ENCODE assay signal across 8 cellular contexts in genomic region chr14:104827173-104828055, GRCh38. TPM values are rescaled to one million over a fixed set of nuclear protein-coding genes. Genes with fewer than 3 reads are reported as not detected.
DNase-seq lines count a peak whose midpoint lies in the region; ATAC-seq and TF ChIP-seq lines count a peak whose summit lies in the region.

No MANE protein-coding gene starts in this region.

- H3K27ac ChIP-seq in stomach smooth muscle (ENCODE audit: low read length), result no peak overlapping the region

- POLR2A ChIA-PET in activated CD4-positive, alpha-beta T cell treated with anti-CD3 and anti-CD28 coated beads for 36 hours (lab: Charles Lee), result no interaction called here

- peak overlapping the region; percentile 52 for H3K4me3 Mint-ChIP-seq in activated CD4-positive, alpha-beta T cell treated with anti-CD3 and anti-CD28 coated beads for 36 hours
- peak overlapping the region; percentile 70 for H3K4me3 Mint-ChIP-seq in mesothelial cell of epicardium

- H3K9me3 ChIP-seq in stomach smooth muscle (ENCODE audit: control insufficient read depth in 2 of 2, low read length in 2 of 2), result no peaks in the 10 kb centered on the region

- intact Hi-C loops in activated CD4-positive, alpha-beta T cell treated with anti-CD3 and anti-CD28 coated beads for 36 hours (cut with DNase I, micrococcal nuclease), result loop anchor here in 1 of 2 experiments (2.0 kb wide), 1 partner anchor 473 kb away; the partner anchor contains the start of gene BRF1

- H3K9ac ChIP-seq in stomach smooth muscle (ENCODE audit: low read length in 2 of 2), result peak overlapping the region in 1 of 2 donors; percentile 15

- H3K36me3 Mint-ChIP-seq in activated CD4-positive, alpha-beta T cell treated with anti-CD3 and anti-CD28 coated beads for 36 hours (ENCODE audit: low read depth), result no peaks in the 10 kb centered on the region
- H3K36me3 Mint-ChIP-seq in mesothelial cell of epicardium, result no peaks in the 10 kb centered on the region

- TF ChIP-seq CTCF in mesothelial cell of epicardium (IDR thresholded peaks at IDR 0.05; ENCODE audit: unreplicated experiment), result peak; percentile 46

- peak; percentile 8 for DNase-seq in NCI-H2029 (lab: John Stamatoyannopoulos, UW)
- DNase-seq in NCI-H2029 treated with DMSO at 0.1 percent for 48 hours (lab: John Stamatoyannopoulos, UW), result no peak
- peak; percentile 30 for DNase-seq in NCI-H2171 (lab: John Stamatoyannopoulos, UW)
- peak; percentile 73 for DNase-seq in activated CD4-positive, alpha-beta T cell treated with anti-CD3 and anti-CD28 coated beads for 36 hours
- DNase-seq in effector CD4-positive, alpha-beta T cell, result peak; percentile 52
- DNase-seq in mesothelial cell of epicardium (ENCODE audit: low spot score in 2 of 2, unreplicated experiment in 2 of 2), result peak in 1 of 2 experiments; percentile 57

- peak; percentile 75 for ATAC-seq in activated CD4-positive, alpha-beta T cell treated with anti-CD3 and anti-CD28 coated beads for 36 hours
- no peak for ATAC-seq in GM21360 (IDR thresholded peaks at IDR 0.05; ENCODE audit: unreplicated experiment)

- peak overlapping the region; percentile 31 to 61 for H3K4me3 ChIP-seq in stomach smooth muscle (ENCODE audit: low read length in 2 of 2)

- H3K9me3 Mint-ChIP-seq in activated CD4-positive, alpha-beta T cell treated with anti-CD3 and anti-CD28 coated beads for 36 hours (ENCODE audit: low read depth), result peaks cover 6% of the 10 kb centered on the region
- H3K9me3 Mint-ChIP-seq in mesothelial cell of epicardium, result peaks cover 7% of the 10 kb centered on the region

- peaks cover 13% of the 10 kb centered on the region for H3K4me1 Mint-ChIP-seq in activated CD4-positive, alpha-beta T cell treated with anti-CD3 and anti-CD28 coated beads for 36 hours
- peaks cover 12% of the 10 kb centered on the region for H3K4me1 Mint-ChIP-seq in mesothelial cell of epicardium

- peaks cover 13% of the 10 kb centered on the region for H3K27me3 Mint-ChIP-seq in activated CD4-positive, alpha-beta T cell treated with anti-CD3 and anti-CD28 coated beads for 36 hours
- H3K27me3 Mint-ChIP-seq in mesothelial cell of epicardium (ENCODE audit: low read depth), result peaks cover 20% of the 10 kb centered on the region

- H3K36me3 ChIP-seq in stomach smooth muscle (ENCODE audit: control insufficient read depth in 2 of 2, insufficient read depth in 2 of 2, low read length in 2 of 2), result no peaks in the 10 kb centered on the region

- H3K27ac Mint-ChIP-seq in activated CD4-positive, alpha-beta T cell treated with anti-CD3 and anti-CD28 coated beads for 36 hours, result no peak overlapping the region
- peak overlapping the region; percentile 39 for H3K27ac Mint-ChIP-seq in mesothelial cell of epicardium

- peaks cover 16% of the 10 kb centered on the region for H3K4me1 ChIP-seq in stomach smooth muscle (ENCODE audit: control insufficient read depth, insufficient read depth, low read length)

- CTCF ChIA-PET in activated CD4-positive, alpha-beta T cell treated with anti-CD3 and anti-CD28 coated beads for 36 hours (lab: Charles Lee), result interaction anchor here (0.6 to 2.4 kb wide), 8 partner anchors 9 to 354 kb away, joined by 3 to 26 read pairs (median 5); no protein-coding TSS in a partner anchor

- peaks cover 5 to 6% of the 10 kb centered on the region in 2 donors for H3K27me3 ChIP-seq in stomach smooth muscle (ENCODE audit: control insufficient read depth in 1 of 2, insufficient read depth in 2 of 2, low read length in 2 of 2)

RNA-seq across cellular contexts. Expression of gene ZBTB42, which starts 26.5 kb away (rescaled TPM):
- 1 to 10 TPM; 1.5 to 2.0 TPM for total RNA-seq in activated CD4-positive, alpha-beta T cell treated with anti-CD3 and anti-CD28 coated beads for 36 hours
- total RNA-seq in mesothelial cell of epicardium, result 5.8 to 6.7 TPM (median 6.2 TPM) in 3 replicates

RNA-seq across cellular contexts. Expression of gene AKT1, which starts 31.9 kb away (rescaled TPM):
- 100 to 1,000 TPM; 110 to 126 TPM for total RNA-seq in activated CD4-positive, alpha-beta T cell treated with anti-CD3 and anti-CD28 coated beads for 36 hours
- 116 to 122 TPM (median 117 TPM) in 3 replicates for total RNA-seq in mesothelial cell of epicardium

RNA-seq across cellular contexts. Expression of gene CEP170B, which starts 37.7 kb away (rescaled TPM):
- 1 to 10 TPM; 3.9 to 4.0 TPM for total RNA-seq in activated CD4-positive, alpha-beta T cell treated with anti-CD3 and anti-CD28 coated beads for 36 hours
- 28.3 to 29.2 TPM (median 28.4 TPM) in 3 replicates for total RNA-seq in mesothelial cell of epicardium
